Comparison of ENCODE assay signal across 10 cellular contexts in genomic region chr13:30504081-30504480, GRCh38. TPM values are rescaled to one million over a fixed set of nuclear protein-coding genes. Genes with fewer than 3 reads are reported as not detected.
DNase-seq lines count a peak whose midpoint lies in the region; ATAC-seq and TF ChIP-seq lines count a peak whose summit lies in the region.
"Had no signal": no experiment of that assay in that cellular context is flagged by ENCODE, and none has a peak within 500 bp of the region (broad histone marks: within the 10 kb centered on the region; RNA-seq: fewer than 3 reads in every experiment).

No MANE protein-coding gene starts in this region.

- no peak overlapping the region for H3K27ac Mint-ChIP-seq in T-cell

- POLR2A ChIA-PET in T-cell (lab: Charles Lee) = interaction anchor here (0.6 kb wide), 3 partner anchors 64 to 332 kb away, joined by 3 to 7 read pairs (median 5); no protein-coding TSS in a partner anchor

- CTCF ChIA-PET in T-cell (lab: Charles Lee) = no interaction called here

- peaks cover 0 to 6% (median 0%) of the 10 kb centered on the region in 3 donors for H3K4me1 Mint-ChIP-seq in T-cell

- in situ Hi-C loops in KBM-7 (cut with MboI; ENCODE audit: low pct_unique_long_range_greater_than_20kb, low sequenced_read_pairs) = no loop called here

- no peak for TF ChIP-seq CTCF in fibroblast of mammary gland (conservative IDR thresholded peaks at IDR 0.05; ENCODE audit: control insufficient read depth, insufficient read depth, low read depth, low read length)

- H3K9me3 Mint-ChIP-seq in T-cell = no peaks in the 10 kb centered on the region

- H3K4me3 Mint-ChIP-seq in T-cell = no peak overlapping the region

- no peak overlapping the region for H3K4me3 ChIP-seq in fibroblast of mammary gland (ENCODE audit: control insufficient read depth, low read depth, low read length)

- DNase-seq in KBM-7 (peak; percentile 7), fibroblast of mammary gland (ENCODE audit: low read depth) (peak; percentile 20), RPMI8226 (no peak), T-cell (no peak)
- DNase-seq in activated naive CD4-positive, alpha-beta T cell treated with anti-CD3 and anti-CD28 coated beads, Interleukin-2, amount 50 U/mL, for 16 hours = no peak
- DNase-seq: dermis blood vessel endothelial cell had no signal

- H3K27me3 Mint-ChIP-seq in T-cell = no peaks in the 10 kb centered on the region

- ATAC-seq in GM18508 (IDR thresholded peaks at IDR 0.05; ENCODE audit: insufficient read depth, unreplicated experiment) (peak; percentile 67), GM21619 (IDR thresholded peaks at IDR 0.05; ENCODE audit: unreplicated experiment) (peak; percentile 76), GM19324 (IDR thresholded peaks at IDR 0.05; ENCODE audit: low FRiP score, unreplicated experiment) (no peak), T-cell (replicated peaks in 1 of 4) (no peak)
- ATAC-seq: Right ventricle myocardium inferior had no signal

- H3K36me3 Mint-ChIP-seq in T-cell = peaks cover 3% of the 10 kb centered on the region

RNA-seq across cellular contexts. Expression of gene HMGB1, which starts 38.3 kb away (rescaled TPM):
- 100 to 1,000 TPM; 290 to 406 (median 300) TPM for total RNA-seq in T-cell

Comparison
In these comparisons a context has a peak if more than half of its experiments do, and no peak if none do; other contexts are left out.
1. ATAC-seq: peak in GM18508 (single experiment) and GM21619 (single experiment); none in GM19324 (single experiment) and T-cell (0 of 4).
2. DNase-seq: peak in KBM-7 (single experiment) and fibroblast of mammary gland (single experiment); none in RPMI8226 (single experiment), activated naive CD4-positive, alpha-beta T cell treated with anti-CD3 and anti-CD28 coated beads, Interleukin-2, amount 50 U/mL, for 16 hours (single experiment) and T-cell (0 of 34).